In genomic region chr2:42360493-42360889, GRCh38 we compare ENCODE assay signal across 8 cellular contexts. TPM values are rescaled to one million over a fixed set of nuclear protein-coding genes. Genes with fewer than 3 reads are reported as not detected.
DNase-seq lines count a peak whose midpoint lies in the region; ATAC-seq, FAIRE-seq and TF ChIP-seq lines count a peak whose summit lies in the region.

No MANE protein-coding gene starts in this region.

- H2BK5ac ChIP-seq in H1 (ENCODE audit: low read depth, low read length) = peak overlapping the region; percentile 98

- H3K4me1 ChIP-seq in BLaER1 treated with 17β-estradiol and CSF1 and Interleukin-3, amounts not matched to agents 10 nM and 100 nM = peaks cover 27 to 39% (median 32%) of the 10 kb centered on the region in 10 experiments
- no peaks in the 10 kb centered on the region for H3K4me1 ChIP-seq in NT2/D1 (ENCODE audit: insufficient read depth, insufficient read length)
- H3K4me1 ChIP-seq in H1 (replicated peaks in 1 of 4; ENCODE audit: control insufficient read depth in 3 of 4, insufficient read depth in 4 of 4, low read length in 3 of 4) = peaks cover 0 to 6% (median 2%) of the 10 kb centered on the region in 4 experiments; a peak in 3 of 7 replicates

- no peak for TF ChIP-seq EP300 in H1 (IDR thresholded peaks at IDR 0.05; ENCODE audit: borderline replicate concordance in 1 of 2, low read depth in 2 of 2, low read length in 2 of 2)

- H3K4me3 Mint-ChIP-seq in nephron = peak overlapping the region; percentile 90 to 94 (median 92)

- no peak overlapping the region for H2BK120ac ChIP-seq in H1 (replicated peaks; ENCODE audit: low read depth, low read length)

- H2BK15ac ChIP-seq in H1 (ENCODE audit: low read length) = no peak overlapping the region

- H3K79me2 ChIP-seq in H1 (ENCODE audit: control insufficient read depth in 1 of 2, insufficient read depth in 2 of 2, low read length in 2 of 2) = peaks cover 16 to 51% of the 10 kb centered on the region in 2 experiments

- peak overlapping the region; percentile 84 for H4K5ac ChIP-seq in H1 (ENCODE audit: insufficient read length, low read depth, low read length)

- H3K9me3 ChIP-seq in BLaER1 treated with 17β-estradiol and CSF1 and Interleukin-3, amounts not matched to agents 10 nM and 100 nM (replicated peaks in 1 of 11) = no peaks in the 10 kb centered on the region
- H3K9me3 ChIP-seq in NT2/D1 (ENCODE audit: insufficient read depth, low read length) = no peaks in the 10 kb centered on the region
- H3K9me3 ChIP-seq in H1 (ENCODE audit: insufficient read depth in 2 of 2, low read depth in 1 of 2, low read length in 1 of 2) = no peaks in the 10 kb centered on the region

- no peaks in the 10 kb centered on the region for H3K27me3 ChIP-seq in BLaER1 treated with 17β-estradiol and CSF1 and Interleukin-3, amounts not matched to agents 10 nM and 100 nM
- H3K27me3 ChIP-seq in NT2/D1 (ENCODE audit: insufficient read depth, insufficient read length) (peaks cover 15% of the 10 kb centered on the region), H1 (replicated peaks in 1 of 4; ENCODE audit: control insufficient read depth in 3 of 4, extremely low read depth in 1 of 4, insufficient read depth in 3 of 4, low read length in 3 of 4) (no peaks in the 10 kb centered on the region)

- DNase-seq in NT2/D1 (ENCODE audit: low read depth, low spot score) (no peak), H1 (ENCODE audit: low read depth in 1 of 2, low spot score in 2 of 2) (no peak), NCI-H748 (lab: John Stamatoyannopoulos, UW; ENCODE audit: unreplicated experiment) (no peak)

- peaks cover 7% of the 10 kb centered on the region for H3K27me3 Mint-ChIP-seq in nephron (ENCODE audit: low read depth)

- peak overlapping the region; percentile 78 for H3K56ac ChIP-seq in H1 (replicated peaks; ENCODE audit: insufficient read length, low read depth, low read length)

- WGBS in H1 (ENCODE audit: extremely low coverage in 1 of 2, insufficient coverage in 1 of 2, insufficient read length in 1 of 2, insufficient replicate concordance in 2 of 2, low coverage in 1 of 2, low lambda C conversion rate in 2 of 2, missing lambda C conversion rate in 1 of 2), 2 experiments = 8% methylated on average over 15 of the region's 15 CpGs; no CpG with 5 or more reads in 1 of the 2 experiments

- no peak for TF ChIP-seq RAD21 in H1 (IDR thresholded peaks at IDR 0.05 in 1 of 2, conservative IDR thresholded peaks at IDR 0.05 in 1 of 2; ENCODE audit: low read depth in 2 of 2, low read length in 2 of 2)

- no peaks in the 10 kb centered on the region for H3K9me3 Mint-ChIP-seq in nephron

- H3K18ac ChIP-seq in H1 (ENCODE audit: extremely low read depth, low read length) = no peak overlapping the region

- FAIRE-seq in H1 (lab: Jason Lieb, UNC) = no peak

- H3K4me3 ChIP-seq in BLaER1 treated with 17β-estradiol and CSF1 and Interleukin-3, amounts not matched to agents 10 nM and 100 nM = peak overlapping the region; percentile 86 to 98 (median 94)
- H3K4me3 ChIP-seq in NT2/D1 (ENCODE audit: insufficient read length, low read depth) = peak overlapping the region; percentile 99
- peak overlapping the region; percentile 68 to 100 (median 94) for H3K4me3 ChIP-seq in H1 (ENCODE audit: extremely low read depth in 1 of 4, insufficient read depth in 2 of 4, low read depth in 3 of 4, low read length in 4 of 4)

- peak overlapping the region; percentile 100 for H3K27ac Mint-ChIP-seq in nephron

- H4K20me1 ChIP-seq in BLaER1 treated with 17β-estradiol and CSF1 and Interleukin-3, amounts not matched to agents 10 nM and 100 nM = peaks cover 24 to 45% (median 31%) of the 10 kb centered on the region in 11 experiments; a peak in 18 of 22 replicates
- H4K20me1 ChIP-seq in H1 (replicated peaks in 1 of 2; ENCODE audit: control insufficient read depth in 1 of 2, insufficient read depth in 2 of 2, low read length in 2 of 2) = peaks cover 0 to 15% of the 10 kb centered on the region in 2 experiments

- H3K9ac ChIP-seq in BLaER1 treated with 17β-estradiol and CSF1 and Interleukin-3, amounts not matched to agents 10 nM and 100 nM = peak overlapping the region; percentile 90 to 98 (median 96)
- H3K9ac ChIP-seq in NT2/D1 (ENCODE audit: insufficient read length, low read depth) = peak overlapping the region; percentile 91
- H3K9ac ChIP-seq in H1 (replicated peaks in 1 of 4; ENCODE audit: extremely low read depth in 1 of 4, low read depth in 3 of 4, low read length in 3 of 4) = peak overlapping the region; percentile 63 to 97 (median 89)

- H2AFZ ChIP-seq in H1 (ENCODE audit: low read length) = no peak overlapping the region

- H2BK12ac ChIP-seq in H1 (ENCODE audit: low read depth, low read length) = no peak overlapping the region

- peak overlapping the region; percentile 94 to 99 (median 96) for H3K27ac ChIP-seq in BLaER1 treated with 17β-estradiol and CSF1 and Interleukin-3, amounts not matched to agents 10 nM and 100 nM
- H3K27ac ChIP-seq in H1 (ENCODE audit: low read depth, low read length) = peak overlapping the region; percentile 98; the same call in 1 of the 2 replicates

- H3K4ac ChIP-seq in H1 (replicated peaks; ENCODE audit: insufficient read length, low read depth, low read length) = no peak overlapping the region

- peak overlapping the region; percentile 83 to 97 (median 91) for H3K4me2 ChIP-seq in BLaER1 treated with 17β-estradiol and CSF1 and Interleukin-3, amounts not matched to agents 10 nM and 100 nM
- peak overlapping the region; percentile 79 to 86 for H3K4me2 ChIP-seq in H1 (ENCODE audit: insufficient read depth in 1 of 2, low read depth in 2 of 2, low read length in 2 of 2)

- no peak for TF ChIP-seq POLR2A in H1 (IDR thresholded peaks at IDR 0.05; ENCODE audit: control extremely low read depth in 1 of 2, low read depth in 2 of 2, low read length in 2 of 2)

- H3K14ac ChIP-seq in H1 (ENCODE audit: insufficient read length) = no peak overlapping the region

- CTCF ChIA-PET in H1 (lab: Charles Lee; ENCODE audit: partially characterized antibody) = interaction anchor here (0.6 to 0.9 kb wide), 2 partner anchors 426 to 1084 kb away, joined by 3 read pairs; no protein-coding TSS in a partner anchor

- POLR2A ChIA-PET in H1 (lab: Charles Lee; ENCODE audit: partially characterized antibody) = interaction anchor here (1.1 to 2.1 kb wide), 4 partner anchors 9 to 134 kb away, joined by 3 to 7 read pairs (median 5); partner anchors contain the start of gene KCNG3

- H3K23ac ChIP-seq in H1 (ENCODE audit: insufficient read length) = no peak overlapping the region

- H3K36me3 ChIP-seq in BLaER1 treated with 17β-estradiol and CSF1 and Interleukin-3, amounts not matched to agents 10 nM and 100 nM = peaks cover 8 to 30% (median 12%) of the 10 kb centered on the region in 11 experiments; a peak in 17 of 22 replicates
- H3K36me3 ChIP-seq in NT2/D1 (ENCODE audit: insufficient read depth, insufficient read length, low read length) = peaks cover 6% of the 10 kb centered on the region
- H3K36me3 ChIP-seq in H1 (ENCODE audit: control insufficient read depth in 2 of 4, insufficient read depth in 4 of 4, low read length in 3 of 4) = no peaks in the 10 kb centered on the region

- H3K23me2 ChIP-seq in H1 (ENCODE audit: low read depth, low read length) = peaks cover 6% of the 10 kb centered on the region

- H3K4me1 Mint-ChIP-seq in nephron = peaks cover 37% of the 10 kb centered on the region

- no peak overlapping the region for H2BK20ac ChIP-seq in H1 (ENCODE audit: low read length)

- H3K36me3 Mint-ChIP-seq in nephron (ENCODE audit: low read depth) = peaks cover 4% of the 10 kb centered on the region

- H4K91ac ChIP-seq in H1 (replicated peaks; ENCODE audit: insufficient read length, low read length) = no peak overlapping the region

- TF ChIP-seq CTCF in H1 (IDR thresholded peaks at IDR 0.05; ENCODE audit: control extremely low read depth in 1 of 3, insufficient read depth in 1 of 3, low read depth in 1 of 3, low read length in 3 of 3) = no peak
- no peak for TF ChIP-seq CTCF in nephron (IDR thresholded peaks at IDR 0.05; ENCODE audit: unreplicated experiment in 3 of 3)

- peak overlapping the region; percentile 93; the same call in 1 of the 2 replicates for H4K8ac ChIP-seq in H1 (ENCODE audit: extremely low read depth, insufficient read depth, low read length)

- peaks cover 9% of the 10 kb centered on the region; the same call in 1 of the 2 replicates for H3K79me1 ChIP-seq in H1 (ENCODE audit: low read depth, low read length)

- ATAC-seq in GM21619 (IDR thresholded peaks at IDR 0.05; ENCODE audit: unreplicated experiment) (no peak), GM19035 (IDR thresholded peaks at IDR 0.05; ENCODE audit: unreplicated experiment) (no peak), GM18520 (IDR thresholded peaks at IDR 0.05; ENCODE audit: unreplicated experiment) (no peak)

- no peak overlapping the region for H2AK5ac ChIP-seq in H1 (ENCODE audit: low read depth, low read length)

TF ChIP-seq in H1, 55 proteins besides CTCF, POLR2A, EP300 and RAD21:
- no peak for TF ChIP-seq SP2 (IDR thresholded peaks at IDR 0.05; ENCODE audit: low read length)
- no peak for TF ChIP-seq KDM5A (IDR thresholded peaks at IDR 0.05; ENCODE audit: low read length)

RNA-seq across cellular contexts. Expression of gene COX7A2L, which starts 0.5 kb away (rescaled TPM):
- 85.6 and 91.7 TPM in 2 replicates for total RNA-seq in H1 (2021; fragmentation: NEBNext Ultra II Directional; extraction: Animal tissue kit (Norgen Biotek cat#: 25700))
- polyA plus RNA-seq in H1 (2011; rRNA removed) = 67.1 and 114 TPM in 2 replicates
- 130 TPM for polyA plus RNA-seq in H1 (2011; cell fraction: cytosol; rRNA removed)
- 40.0 TPM for polyA plus RNA-seq in H1 (2011; cell fraction: nucleus; rRNA removed)
- 87.0 to 96.7 TPM (median 91.7 TPM) in 4 replicates for polyA plus RNA-seq in H1 (2012, experiment 1 of 2)
- 180 TPM for polyA plus RNA-seq in H1 (2012, experiment 2 of 2)
- 66.8 TPM for polyA plus RNA-seq in H1 (2013, experiment 1 of 2)
- 66.5 TPM for polyA plus RNA-seq in H1 (2013, experiment 2 of 2)
- polyA minus RNA-seq in H1 (2011; rRNA and poly(A)+ RNA removed) = 43.9 and 47.5 TPM in 2 replicates
- 26.9 TPM for polyA minus RNA-seq in H1 (2011; cell fraction: cytosol; rRNA and poly(A)+ RNA removed)
- polyA minus RNA-seq in H1 (2011; cell fraction: nucleus; rRNA and poly(A)+ RNA removed) = 30.5 TPM
